Comparison of ENCODE assay signal across 17 cellular contexts in the genomic region with DNA sequence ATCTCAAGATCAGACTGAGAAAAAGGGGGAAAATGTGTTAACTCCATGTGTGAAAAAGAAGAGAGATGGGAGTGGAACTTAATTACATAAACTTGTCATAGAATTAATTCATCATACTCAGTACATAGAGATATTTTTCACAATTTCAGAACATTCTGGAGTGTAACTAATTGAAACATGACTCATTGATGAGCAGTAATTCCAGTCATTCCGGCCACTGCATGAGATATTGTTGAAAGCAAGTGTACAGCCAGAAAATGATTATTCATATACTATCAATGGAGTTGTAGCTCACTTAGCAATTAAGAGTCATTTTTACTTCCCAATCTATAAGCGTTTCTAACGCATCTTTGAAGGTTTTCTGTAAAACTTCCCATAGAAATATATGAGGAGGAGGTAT.
DNase-seq lines count a peak whose midpoint lies in the region; ATAC-seq, FAIRE-seq and TF ChIP-seq lines count a peak whose summit lies in the region.
"Had no signal": no experiment of that assay in that cellular context is flagged by ENCODE, and none has a peak within 500 bp of the region (broad histone marks: within the 10 kb centered on the region; RNA-seq: fewer than 3 reads in every experiment).

No MANE protein-coding gene starts in this region.

- H3K9me1 ChIP-seq in endothelial cell of umbilical vein (replicated peaks; ENCODE audit: control insufficient read depth, extremely low read depth, insufficient read depth, low read length), result no peaks in the 10 kb centered on the region

- no peak for ATAC-seq in GM18520 (IDR thresholded peaks at IDR 0.05; ENCODE audit: unreplicated experiment)
- ATAC-seq in HG03159 (IDR thresholded peaks at IDR 0.05; ENCODE audit: unreplicated experiment), result no peak
- ATAC-seq: GM23338; sciatic nerve; stimulated activated effector memory CD8-positive, alpha-beta T cell treated with anti-CD3 and anti-CD28 coated beads, Interleukin-12 subunit alpha, Interleukin-12 subunit beta, amount 100 ng/mL, for 72 hours had no signal

- dilution Hi-C loops in endothelial cell of umbilical vein (cut with MboI; ENCODE audit: extremely low pct_ligation_motif_present, low sequenced_read_pairs), result no loop called here

- no peaks in the 10 kb centered on the region for H3K4me1 ChIP-seq in endothelial cell of umbilical vein (ENCODE audit: control insufficient read depth, extremely low read depth, insufficient read depth, low read length)
- peaks cover 0 to 10% (median 8%) of the 10 kb centered on the region in 4 donors for H3K4me1 ChIP-seq in sigmoid colon

- H3K9ac ChIP-seq in endothelial cell of umbilical vein (replicated peaks; ENCODE audit: extremely low read depth, insufficient read depth, low read length), result no peak overlapping the region

- no peak for TF ChIP-seq EP300 in sigmoid colon (IDR thresholded peaks at IDR 0.05)

- H3K36me3 ChIP-seq in endothelial cell of umbilical vein (ENCODE audit: control insufficient read depth in 2 of 2, extremely low read depth in 1 of 2, insufficient read depth in 2 of 2, low read length in 2 of 2) (no peaks in the 10 kb centered on the region), sigmoid colon (no peaks in the 10 kb centered on the region)
- H3K36me3 ChIP-seq: neutrophil had no signal

- POLR2A ChIA-PET in RWPE1 (lab: Yijun Ruan, JAX; ENCODE audit: low non-redundant PET) (no interaction called here), endothelial cell of umbilical vein (lab: Charles Lee) (no interaction called here)

- H4K20me1 ChIP-seq in endothelial cell of umbilical vein (replicated peaks; ENCODE audit: control insufficient read depth, extremely low read depth, insufficient read depth, low read length), result no peaks in the 10 kb centered on the region

- H3K27ac ChIP-seq in RWPE1 (no peak overlapping the region), endothelial cell of umbilical vein (ENCODE audit: insufficient read depth, low read depth, low read length) (no peak overlapping the region), sigmoid colon (no peak overlapping the region)
- H3K27ac ChIP-seq: neutrophil had no signal

- no peak for FAIRE-seq in endothelial cell of umbilical vein (lab: Jason Lieb, UNC)
- FAIRE-seq: frontal cortex had no signal

- no peak overlapping the region for H3K4me3 ChIP-seq in endothelial cell of umbilical vein (replicated peaks in 1 of 3; ENCODE audit: insufficient read depth in 1 of 3, low read depth in 1 of 3, low read length in 3 of 3)
- no peak overlapping the region for H3K4me3 ChIP-seq in sigmoid colon
- H3K4me3 ChIP-seq: GM23338 had no signal

- no peak overlapping the region for H2AFZ ChIP-seq in endothelial cell of umbilical vein (ENCODE audit: low read depth, low read length)
- H2AFZ ChIP-seq: GM23338 had no signal

- no TSS peak for BruUV-seq in endothelial cell of umbilical vein (replicated peaks; lab: Mats Ljungman, UMichigan)

- no peak overlapping the region for H3K4me2 ChIP-seq in endothelial cell of umbilical vein (ENCODE audit: insufficient read depth, low read length)
- H3K4me2 ChIP-seq: GM23338 had no signal

- no peaks in the 10 kb centered on the region for H3K27me3 ChIP-seq in endothelial cell of umbilical vein (ENCODE audit: control insufficient read depth in 2 of 2, insufficient read depth in 2 of 2, low read length in 2 of 2)
- no peaks in the 10 kb centered on the region for H3K27me3 ChIP-seq in sigmoid colon
- H3K27me3 ChIP-seq: BE2C, neutrophil had no signal

- intact Hi-C loops in endothelial cell of umbilical vein (cut with micrococcal nuclease), result no loop called here
- intact Hi-C loops in sigmoid colon (cut with DNase I), result no loop called here

- no peaks in the 10 kb centered on the region for H3K9me3 ChIP-seq in endothelial cell of umbilical vein (replicated peaks; ENCODE audit: control insufficient read depth, insufficient read depth, low read length)
- no peaks in the 10 kb centered on the region for H3K9me3 ChIP-seq in sigmoid colon
- H3K9me3 ChIP-seq: BE2C, neutrophil had no signal

- TF ChIP-seq POLR2A in endothelial cell of umbilical vein (IDR thresholded peaks at IDR 0.05; ENCODE audit: low read depth, low read length), result no peak
- TF ChIP-seq POLR2A in sigmoid colon (IDR thresholded peaks at IDR 0.05), result no peak

- peak; percentile 83 for DNase-seq in EL
- DNase-seq in RWPE1 (ENCODE audit: low spot score), result peak; percentile 33
- no peak for DNase-seq in endothelial cell of umbilical vein (ENCODE audit: low read depth, low spot score)
- peak; percentile 66 for DNase-seq in kidney tubule cell (ENCODE audit: low spot score)
- DNase-seq in ecto neural progenitor cell (ENCODE audit: low spot score), result no peak
- DNase-seq in sigmoid colon, result no peak
- DNase-seq: activated CD4-positive, alpha-beta memory T cell treated with anti-CD3 and anti-CD28 coated beads, Interleukin-2, amount 10 ng/mL, durations not matched to agents 7 days and 5 days; amygdala; BE2C; DMS 273 treated with DMSO at 0.1 percent for 48 hours had no signal

- TF ChIP-seq CTCF in RWPE1 (conservative IDR thresholded peaks at IDR 0.05; ENCODE audit: low read depth) (no peak), endothelial cell of umbilical vein (IDR thresholded peaks at IDR 0.05; ENCODE audit: extremely low read depth in 1 of 2, insufficient read depth in 1 of 2, low read depth in 1 of 2, low read length in 2 of 2) (no peak), sigmoid colon (IDR thresholded peaks at IDR 0.05) (no peak)

- no peaks in the 10 kb centered on the region for H3K79me2 ChIP-seq in endothelial cell of umbilical vein (ENCODE audit: control insufficient read depth, insufficient read depth, low read length)

- CTCF ChIA-PET in RWPE1 (lab: Yijun Ruan, JAX), result no interaction called here
- CTCF ChIA-PET in endothelial cell of umbilical vein (lab: Charles Lee), result interaction anchor here (1.5 kb wide), 1 partner anchor 10 kb away, joined by 4 read pairs; no protein-coding TSS in a partner anchor

- 89 to 90% methylated on average over 3 of the region's 3 CpGs for WGBS in sigmoid colon, 2 donors

TF ChIP-seq in endothelial cell of umbilical vein, 7 proteins besides CTCF, POLR2A, EP300 and RAD21:
- TF ChIP-seq JUN (IDR thresholded peaks at IDR 0.05; ENCODE audit: borderline replicate concordance, insufficient read depth, insufficient read length, low read depth) (no peak), FOS (IDR thresholded peaks at IDR 0.05; ENCODE audit: borderline replicate concordance, insufficient read depth, low read length) (peak; percentile 15)

Comparison
In these comparisons a context has a peak if more than half of its experiments do, and no peak if none do; other contexts are left out.
1. DNase-seq: peak in EL (single experiment), RWPE1 (single experiment) and kidney tubule cell (single experiment); none in endothelial cell of umbilical vein (single experiment), ecto neural progenitor cell (single experiment) and sigmoid colon (single experiment).